In genomic region chr9:111661802-111662491, GRCh38 we compare ENCODE assay signal across 8 cellular contexts. TPM values are rescaled to one million over a fixed set of nuclear protein-coding genes. Genes with fewer than 3 reads are reported as not detected.
A peak's percentile ranks its signal among the peaks of the same experiment; 100 is the strongest.
DNase-seq lines count a peak whose midpoint lies in the region; ATAC-seq, FAIRE-seq and TF ChIP-seq lines count a peak whose summit lies in the region.

No MANE protein-coding gene starts in this region.

- FAIRE-seq in H54 (lab: Jason Lieb, UNC): peak; percentile 74

- peaks cover 0 to 5% of the 10 kb centered on the region in 2 donors for H3K36me3 ChIP-seq in left lung

- H3K4me3 ChIP-seq in left lung: peak overlapping the region; percentile 68 to 85

- intact Hi-C loops in left lung (cut with DNase I): no loop called here

- peak; percentile 72 for ATAC-seq in left lung

- TF ChIP-seq CTCF in GM10266 (IDR thresholded peaks at IDR 0.05; ENCODE audit: control insufficient read depth, insufficient read depth, low read depth, missing control alignments): no peak
- no peak for TF ChIP-seq CTCF in left lung (IDR thresholded peaks at IDR 0.05)

- DNase-seq in GM10266 (ENCODE audit: extremely low spot score) (peak; percentile 68), H54 (ENCODE audit: insufficient read length, low spot score) (peak; percentile 52), LoVo (ENCODE audit: low spot score) (peak; percentile 15), cortex of kidney (lab: John Stamatoyannopoulos, UW) (peak; percentile 5), left lung (peak; percentile 43 to 88), globus pallidus (ENCODE audit: low spot score) (no peak)
- peak; percentile 63 for DNase-seq in activated CD4-positive, CD25-positive, alpha-beta regulatory T cell treated with anti-CD3 and anti-CD28 coated beads, Interleukin-2, amount 50 U/mL, for 72 hours
- peak; percentile 13 to 17 for DNase-seq in stimulated activated CD4-positive, alpha-beta T cell treated with anti-CD3 and anti-CD28 coated beads, Interleukin-4, amount 100 ng/mL, for 4 hours

- H3K27me3 ChIP-seq in left lung: no peaks in the 10 kb centered on the region

- peak overlapping the region; percentile 70 to 96 for H3K27ac ChIP-seq in left lung

- TF ChIP-seq POLR2A in H54 (IDR thresholded peaks at IDR 0.05; ENCODE audit: low read depth, low read length): no peak

- H3K9me3 ChIP-seq in left lung: no peaks in the 10 kb centered on the region

- peaks cover 3 to 35% of the 10 kb centered on the region in 2 donors for H3K4me1 ChIP-seq in left lung

RNA-seq across cellular contexts. Expression of gene GNG10, which starts 0.5 kb away (rescaled TPM):
- total RNA-seq in left lung: 10 to 100 TPM; 46.3 to 56.9 TPM

RNA-seq across cellular contexts. Expression of gene DNAJC25, which starts 30.8 kb away (rescaled TPM):
- 1 to 10 TPM; 5.4 to 7.8 TPM for total RNA-seq in left lung
